In genomic region chr19:43768273-43769050, GRCh38 we compare ENCODE assay signal across 1 cellular context.
TF ChIP-seq lines count a peak whose summit lies in the region.

No MANE protein-coding gene starts in this region.

TF ChIP-seq in K562, 482 proteins besides CTCF, POLR2A, EP300 and RAD21 (continued from another document):
- TF ChIP-seq ZNF592 (IDR thresholded peaks at IDR 0.05): peak; percentile 43; the same call in 1 of the 2 replicates
- no peak for TF ChIP-seq KAT8 (IDR thresholded peaks at IDR 0.05; ENCODE audit: low read depth)
- peak; percentile 58 for TF ChIP-seq CBFA2T3 (IDR thresholded peaks at IDR 0.05)
- TF ChIP-seq TSC22D4 (tag; IDR thresholded peaks at IDR 0.05): no peak
- peak; percentile 48 to 51; a peak in 2 of 4 replicates for TF ChIP-seq KDM1A (IDR thresholded peaks at IDR 0.05)
- TF ChIP-seq OTX1 (CRISPR knock-in tag; IDR thresholded peaks at IDR 0.05): no peak
- TF ChIP-seq CREM (IDR thresholded peaks at IDR 0.05; ENCODE audit: low read depth): peak; percentile 66
- peak; percentile 55; the same call in 1 of the 2 replicates for TF ChIP-seq CEBPB (tag; IDR thresholded peaks at IDR 0.05)
- no peak for TF ChIP-seq STAG1 (CRISPR knock-in tag; IDR thresholded peaks at IDR 0.05; ENCODE audit: borderline replicate concordance)
